Comparison of ENCODE assay signal across 16 cellular contexts in the genomic region with DNA sequence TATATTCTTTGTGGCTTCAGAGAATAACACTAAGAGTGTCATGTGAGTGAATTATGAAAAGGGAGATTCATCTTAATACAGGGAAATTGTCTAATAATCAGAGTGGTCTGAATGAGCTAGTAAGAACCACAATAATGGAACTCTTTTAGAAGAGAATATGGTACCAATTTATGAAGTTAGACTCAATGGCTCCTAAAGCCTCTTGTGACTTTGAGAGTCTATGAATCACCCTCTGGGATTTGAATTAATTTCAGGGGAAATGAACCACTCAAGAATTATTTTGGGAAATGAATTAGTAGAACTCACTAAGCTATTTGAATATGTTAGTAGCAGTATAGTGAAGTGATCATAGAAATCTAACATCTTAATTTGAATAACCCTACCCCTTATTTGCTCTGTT. TPM values are rescaled to one million over a fixed set of nuclear protein-coding genes. Genes with fewer than 3 reads are reported as not detected.
DNase-seq lines count a peak whose midpoint lies in the region; ATAC-seq and TF ChIP-seq lines count a peak whose summit lies in the region.
"Had no signal": no experiment of that assay in that cellular context is flagged by ENCODE, and none has a peak within 500 bp of the region (broad histone marks: within the 10 kb centered on the region; RNA-seq: fewer than 3 reads in every experiment).

No MANE protein-coding gene starts in this region.

- TF ChIP-seq CTCF in AG10803 (conservative IDR thresholded peaks at IDR 0.05; ENCODE audit: low read length): no peak
- no peak for TF ChIP-seq CTCF in chondrocyte (IDR thresholded peaks at IDR 0.05)
- no peak for TF ChIP-seq CTCF in neutrophil (IDR thresholded peaks at IDR 0.05)

- peaks cover 22% of the 10 kb centered on the region for H3K4me1 Mint-ChIP-seq in chondrocyte (ENCODE audit: low read depth)
- H3K4me1 Mint-ChIP-seq in activated T-cell treated with anti-CD3 and anti-CD28 coated beads, Interleukin-2, amount 50 U/mL, for 72 hours (ENCODE audit: low read depth): peaks cover 16% of the 10 kb centered on the region

- no peak overlapping the region for H3K4me3 ChIP-seq in AG10803 (ENCODE audit: low read length)
- no peak overlapping the region for H3K4me3 ChIP-seq in neutrophil (ENCODE audit: low read depth in 1 of 2, low read length in 1 of 2)

- peaks cover 12% of the 10 kb centered on the region for H3K36me3 ChIP-seq in neutrophil

- no peaks in the 10 kb centered on the region for H3K27me3 ChIP-seq in neutrophil
- H3K27me3 ChIP-seq: BLaER1 treated with 17β-estradiol and CSF1 and Interleukin-3, amounts not matched to agents 10 nM and 100 nM had no signal

- DNase-seq in AG10803 (ENCODE audit: low read depth) (peak; percentile 16), M059J (ENCODE audit: low read depth) (peak; percentile 36), chondrocyte (ENCODE audit: low spot score) (no peak), AG08396 (ENCODE audit: low spot score) (no peak), NCI-H526 treated with DMSO at 0.1 percent for 48 hours (lab: John Stamatoyannopoulos, UW) (no peak)
- DNase-seq in activated T-cell treated with anti-CD3 and anti-CD28 coated beads, Interleukin-2, amount 50 U/mL, for 72 hours: no peak
- DNase-seq: Karpas-422; NCI-H1417 treated with DMSO at 0.1 percent for 48 hours; NCI-H2029; NCI-H526; NK-92 treated with Interleukin-12 subunit alpha and Interleukin-12 subunit beta, amount 100 ng/mL, for 24 hours; SK-N-SH; T-helper 1 cell had no signal

- peaks cover 5% of the 10 kb centered on the region for H3K9me3 Mint-ChIP-seq in chondrocyte (ENCODE audit: low read depth)
- peaks cover 4 to 5% of the 10 kb centered on the region in 2 donors for H3K9me3 Mint-ChIP-seq in activated T-cell treated with anti-CD3 and anti-CD28 coated beads, Interleukin-2, amount 50 U/mL, for 72 hours

- peaks cover 18% of the 10 kb centered on the region for H3K36me3 Mint-ChIP-seq in chondrocyte (ENCODE audit: low read depth)
- peaks cover 9 to 18% of the 10 kb centered on the region in 2 donors for H3K36me3 Mint-ChIP-seq in activated T-cell treated with anti-CD3 and anti-CD28 coated beads, Interleukin-2, amount 50 U/mL, for 72 hours (ENCODE audit: insufficient read depth in 2 of 2)

- peak overlapping the region; percentile 57 for H3K27ac Mint-ChIP-seq in chondrocyte (ENCODE audit: unreplicated experiment)
- H3K27ac Mint-ChIP-seq in activated T-cell treated with anti-CD3 and anti-CD28 coated beads, Interleukin-2, amount 50 U/mL, for 72 hours: no peak overlapping the region

- peak overlapping the region; percentile 47 for H3K27ac ChIP-seq in neutrophil
- H3K27ac ChIP-seq: BLaER1 treated with 17β-estradiol and CSF1 and Interleukin-3, amounts not matched to agents 10 nM and 100 nM had no signal

- no peaks in the 10 kb centered on the region for H3K9me3 ChIP-seq in neutrophil
- H3K9me3 ChIP-seq: SK-N-SH had no signal

- peaks cover 47 to 56% of the 10 kb centered on the region in 2 experiments for H3K4me1 ChIP-seq in neutrophil (ENCODE audit: control insufficient read depth in 1 of 2, insufficient read depth in 1 of 2, low read depth in 1 of 2, low read length in 1 of 2)

- no peak overlapping the region for H3K4me3 Mint-ChIP-seq in chondrocyte (ENCODE audit: unreplicated experiment)
- no peak overlapping the region for H3K4me3 Mint-ChIP-seq in activated T-cell treated with anti-CD3 and anti-CD28 coated beads, Interleukin-2, amount 50 U/mL, for 72 hours

- no peaks in the 10 kb centered on the region for H3K27me3 Mint-ChIP-seq in chondrocyte (ENCODE audit: low read depth)
- no peaks in the 10 kb centered on the region for H3K27me3 Mint-ChIP-seq in activated T-cell treated with anti-CD3 and anti-CD28 coated beads, Interleukin-2, amount 50 U/mL, for 72 hours (ENCODE audit: low read depth)

- no peak for ATAC-seq in HG03175 (IDR thresholded peaks at IDR 0.05; ENCODE audit: unreplicated experiment)
- no peak for ATAC-seq in activated T-cell treated with anti-CD3 and anti-CD28 coated beads, Interleukin-2, amount 50 U/mL, for 72 hours (replicated peaks in 1 of 2)

RNA-seq across cellular contexts. Expression of a gene that starts 14.3 kb away (rescaled TPM):
- 277 and 290 TPM in 2 replicates for total RNA-seq in M059J (2014; rRNA removed; shearing (Covaris generic))
- total RNA-seq in chondrocyte: 83.4 to 88.8 TPM (median 84.8 TPM) in 3 replicates
- total RNA-seq in activated T-cell treated with anti-CD3 and anti-CD28 coated beads, Interleukin-2, amount 50 U/mL, for 72 hours: 10 to 100 TPM; 83.5 to 86.2 TPM

RNA-seq across cellular contexts. Expression of a gene that starts 17.5 kb away (rescaled TPM):
- total RNA-seq in M059J (2014; rRNA removed; shearing (Covaris generic)): 70.0 and 93.3 TPM in 2 replicates
- 28.1 to 41.8 TPM (median 33.9 TPM) in 3 replicates for total RNA-seq in chondrocyte
- 10 to 100 TPM; 66.6 to 78.7 TPM for total RNA-seq in activated T-cell treated with anti-CD3 and anti-CD28 coated beads, Interleukin-2, amount 50 U/mL, for 72 hours

RNA-seq across cellular contexts. Expression of a gene that starts 46.0 kb away (rescaled TPM):
- total RNA-seq in M059J (2014; rRNA removed; shearing (Covaris generic)): 19.9 and 23.4 TPM in 2 replicates
- 32.3 to 34.6 TPM (median 34.6 TPM) in 3 replicates for total RNA-seq in chondrocyte
- 10 to 100 TPM; 24.0 to 24.6 TPM for total RNA-seq in activated T-cell treated with anti-CD3 and anti-CD28 coated beads, Interleukin-2, amount 50 U/mL, for 72 hours

Comparison
In these comparisons a context has a peak if more than half of its experiments do, and no peak if none do; other contexts are left out.
1. DNase-seq: peak in AG10803 (single experiment) and M059J (single experiment); none in chondrocyte (single experiment), activated T-cell treated with anti-CD3 and anti-CD28 coated beads, Interleukin-2, amount 50 U/mL, for 72 hours (0 of 2), AG08396 (single experiment) and NCI-H526 treated with DMSO at 0.1 percent for 48 hours (single experiment).